In genomic region chr12:16482726-16483125, GRCh38 we compare ENCODE assay signal across 27 cellular contexts.
DNase-seq lines count a peak whose midpoint lies in the region; ATAC-seq and TF ChIP-seq lines count a peak whose summit lies in the region.
"Had no signal": no experiment of that assay in that cellular context is flagged by ENCODE, and none has a peak within 500 bp of the region (broad histone marks: within the 10 kb centered on the region; RNA-seq: fewer than 3 reads in every experiment).

No MANE protein-coding gene starts in this region.

- H3K27ac Mint-ChIP-seq in HFFc6, result no peak overlapping the region
- H3K27ac Mint-ChIP-seq: B cell; CD8-positive, alpha-beta memory T cell; IgD-negative memory B cell had no signal

- no peak overlapping the region for H3K4me3 ChIP-seq in cardiac fibroblast (replicated peaks in 1 of 2; ENCODE audit: low read depth in 2 of 2, low read length in 2 of 2)
- H3K4me3 ChIP-seq: A549, SJSA1 had no signal

- no peaks in the 10 kb centered on the region; the same call in 1 of the 2 replicates for H3K27me3 Mint-ChIP-seq in HFFc6 (ENCODE audit: insufficient read depth)
- H3K27me3 Mint-ChIP-seq: B cell; CD8-positive, alpha-beta memory T cell; IgD-negative memory B cell had no signal

- H3K4me3 Mint-ChIP-seq in HFFc6, result no peak overlapping the region
- H3K4me3 Mint-ChIP-seq: B cell; CD8-positive, alpha-beta memory T cell; IgD-negative memory B cell had no signal

- TF ChIP-seq CTCF in HFFc6 (IDR thresholded peaks at IDR 0.05) (no peak), cardiac fibroblast (IDR thresholded peaks at IDR 0.05; ENCODE audit: low read depth, low read length) (no peak)

- no peaks in the 10 kb centered on the region for H3K4me1 Mint-ChIP-seq in HFFc6 (ENCODE audit: low read depth)
- H3K4me1 Mint-ChIP-seq: B cell; CD8-positive, alpha-beta memory T cell; IgD-negative memory B cell had no signal

- DNase-seq in HFFc6, result peak; percentile 32
- DNase-seq in cardiac fibroblast (ENCODE audit: low read depth in 2 of 2), result peak; percentile 8 to 54
- DNase-seq in iris pigment epithelial cell (ENCODE audit: low read depth), result peak; percentile 7
- no peak for DNase-seq in CD1c-positive myeloid dendritic cell (ENCODE audit: extremely low spot score)
- no peak for DNase-seq in occipital lobe (lab: John Stamatoyannopoulos, UW)
- no peak for DNase-seq in globus pallidus (ENCODE audit: low spot score)
- DNase-seq: CD8-positive, alpha-beta memory T cell; DMS 273 treated with DMSO at 0.1 percent for 48 hours; DMS79; EL; GDM1; H7; NCI-H1048; NCI-H1417 treated with DMSO at 0.1 percent for 48 hours; NCI-H187; NCI-H2081 treated with DMSO at 0.1 percent for 48 hours; NCI-H2171; NCI-H226; NCI-H510A; NCI-H69; Right ventricle myocardium superior; RPMI8226 had no signal

- peaks cover 10% of the 10 kb centered on the region for H3K9me3 Mint-ChIP-seq in HFFc6

- no peak for ATAC-seq in HG02852 (IDR thresholded peaks at IDR 0.05; ENCODE audit: unreplicated experiment)
- ATAC-seq: A549 had no signal

- peaks cover 10% of the 10 kb centered on the region for H3K36me3 Mint-ChIP-seq in HFFc6 (ENCODE audit: low read depth)
- H3K36me3 Mint-ChIP-seq: CD8-positive, alpha-beta memory T cell; IgD-negative memory B cell had no signal

Comparison
In these comparisons a context has a peak if more than half of its experiments do, and no peak if none do; other contexts are left out.
1. DNase-seq: peak in HFFc6 (single experiment), cardiac fibroblast (2 of 2) and iris pigment epithelial cell (single experiment); none in CD1c-positive myeloid dendritic cell (single experiment), occipital lobe (single experiment) and globus pallidus (single experiment).